22 cellular contexts compared by ENCODE assay signal in genomic region chr16:76201385-76201784, GRCh38.
DNase-seq lines count a peak whose midpoint lies in the region; TF ChIP-seq lines count a peak whose summit lies in the region.
"Had no signal": no experiment of that assay in that cellular context is flagged by ENCODE, and none has a peak within 500 bp of the region (broad histone marks: within the 10 kb centered on the region; RNA-seq: fewer than 3 reads in every experiment).

No MANE protein-coding gene starts in this region.

- peak overlapping the region; percentile 70 for H2AFZ ChIP-seq in neural progenitor cell (replicated peaks)

- no peaks in the 10 kb centered on the region for H3K36me3 Mint-ChIP-seq in neural progenitor cell
- H3K36me3 Mint-ChIP-seq in activated T-cell treated with anti-CD3 and anti-CD28 coated beads, Interleukin-2, amount 50 U/mL, for 24 hours (ENCODE audit: low read depth) = no peaks in the 10 kb centered on the region
- H3K36me3 Mint-ChIP-seq: CD4-positive, CD25-positive, alpha-beta regulatory T cell had no signal

- H3K4me2 ChIP-seq in neural progenitor cell = no peak overlapping the region
- H3K4me2 ChIP-seq: KMS-11 had no signal

- H3K36me3 ChIP-seq in neural progenitor cell (no peaks in the 10 kb centered on the region), BE2C (no peaks in the 10 kb centered on the region)
- H3K36me3 ChIP-seq: Peyer's patch, SJCRH30 had no signal

- TF ChIP-seq CTCF in epithelial cell of esophagus (IDR thresholded peaks at IDR 0.05; ENCODE audit: insufficient read depth, low read depth, low read length, missing control alignments) = no peak
- no peak for TF ChIP-seq CTCF in neural progenitor cell (IDR thresholded peaks at IDR 0.05)
- no peak for TF ChIP-seq CTCF in BE2C (IDR thresholded peaks at IDR 0.05; ENCODE audit: low read depth, low read length)

- peaks cover 3% of the 10 kb centered on the region for H3F3A ChIP-seq in neural progenitor cell (ENCODE audit: low read depth)

- H3K27me3 ChIP-seq in neural progenitor cell = no peaks in the 10 kb centered on the region
- H3K27me3 ChIP-seq in BE2C = no peaks in the 10 kb centered on the region
- H3K27me3 ChIP-seq: Peyer's patch, SJCRH30 had no signal

- H3K4me3 Mint-ChIP-seq in neural progenitor cell = no peak overlapping the region
- H3K4me3 Mint-ChIP-seq in activated T-cell treated with anti-CD3 and anti-CD28 coated beads, Interleukin-2, amount 50 U/mL, for 24 hours = no peak overlapping the region
- H3K4me3 Mint-ChIP-seq: B cell; CD4-positive, CD25-positive, alpha-beta regulatory T cell had no signal

- no peaks in the 10 kb centered on the region for H3K9me3 ChIP-seq in neural progenitor cell (ENCODE audit: low read depth)
- H3K9me3 ChIP-seq in BE2C = no peaks in the 10 kb centered on the region
- H3K9me3 ChIP-seq: Peyer's patch, SJCRH30 had no signal

- H3K9me3 Mint-ChIP-seq in neural progenitor cell = peaks cover 2% of the 10 kb centered on the region
- peaks cover 13% of the 10 kb centered on the region for H3K9me3 Mint-ChIP-seq in activated T-cell treated with anti-CD3 and anti-CD28 coated beads, Interleukin-2, amount 50 U/mL, for 24 hours

- peaks cover 3% of the 10 kb centered on the region for H3K27me3 Mint-ChIP-seq in neural progenitor cell (ENCODE audit: insufficient read depth, low read depth)
- H3K27me3 Mint-ChIP-seq in activated T-cell treated with anti-CD3 and anti-CD28 coated beads, Interleukin-2, amount 50 U/mL, for 24 hours = no peaks in the 10 kb centered on the region
- H3K27me3 Mint-ChIP-seq: B cell; CD4-positive, CD25-positive, alpha-beta regulatory T cell had no signal

- H3K27ac Mint-ChIP-seq in neural progenitor cell = no peak overlapping the region
- H3K27ac Mint-ChIP-seq in activated T-cell treated with anti-CD3 and anti-CD28 coated beads, Interleukin-2, amount 50 U/mL, for 24 hours = no peak overlapping the region
- H3K27ac Mint-ChIP-seq: B cell; CD4-positive, CD25-positive, alpha-beta regulatory T cell had no signal

- peaks cover 8% of the 10 kb centered on the region for H3K4me1 Mint-ChIP-seq in neural progenitor cell
- no peaks in the 10 kb centered on the region for H3K4me1 Mint-ChIP-seq in activated T-cell treated with anti-CD3 and anti-CD28 coated beads, Interleukin-2, amount 50 U/mL, for 24 hours (ENCODE audit: low read depth)
- H3K4me1 Mint-ChIP-seq: B cell; CD4-positive, CD25-positive, alpha-beta regulatory T cell had no signal

- no peaks in the 10 kb centered on the region for H4K20me1 ChIP-seq in neural progenitor cell (ENCODE audit: low read depth)

- no peaks in the 10 kb centered on the region for H3K79me2 ChIP-seq in neural progenitor cell (ENCODE audit: low read depth)

- H3K4me1 ChIP-seq in neural progenitor cell (peaks cover 19% of the 10 kb centered on the region), BE2C (no peaks in the 10 kb centered on the region)
- H3K4me1 ChIP-seq: Peyer's patch, SJCRH30 had no signal

- H3K27ac ChIP-seq in neural progenitor cell = no peak overlapping the region
- H3K27ac ChIP-seq: KMS-11, Peyer's patch, SJCRH30 had no signal

- H3K4me3 ChIP-seq in epithelial cell of esophagus (ENCODE audit: low read length) (no peak overlapping the region), neural progenitor cell (no peak overlapping the region), BE2C (ENCODE audit: low read depth, low read length) (no peak overlapping the region)
- H3K4me3 ChIP-seq: Peyer's patch, SJCRH30 had no signal

- no peak overlapping the region for H3K9ac ChIP-seq in neural progenitor cell
- H3K9ac ChIP-seq: KMS-11 had no signal

- DNase-seq in Daoy (ENCODE audit: low read depth) = peak; percentile 2
- DNase-seq in MV-4-11 (lab: John Stamatoyannopoulos, UW) = peak; percentile 57
- peak; percentile 72 for DNase-seq in epithelial cell of esophagus (ENCODE audit: low read depth)
- no peak for DNase-seq in neural progenitor cell (ENCODE audit: low spot score)
- no peak for DNase-seq in BE2C
- no peak for DNase-seq in HCEC 1CT
- DNase-seq in activated T-cell treated with anti-CD3 and anti-CD28 coated beads, Interleukin-2, amount 50 U/mL, for 24 hours = no peak
- DNase-seq: CD4-positive, CD25-positive, alpha-beta regulatory T cell; COR-L47; DMS 273 treated with DMSO at 0.1 percent for 48 hours; DND-41; H7; IMR-90; NCI-H1105 treated with DMSO at 0.1 percent for 48 hours; NCI-H2029 treated with DMSO at 0.1 percent for 48 hours; NCI-H226; NCI-H510A treated with DMSO at 0.1 percent for 48 hours; NCI-H748 treated with DMSO at 0.1 percent for 48 hours; Peyer's patch; SJCRH30 had no signal

Comparison
In these comparisons a context has a peak if more than half of its experiments do, and no peak if none do; other contexts are left out.
1. DNase-seq: peak in Daoy (single experiment), MV-4-11 (single experiment) and epithelial cell of esophagus (single experiment); none in neural progenitor cell (single experiment), BE2C (single experiment), HCEC 1CT (single experiment) and activated T-cell treated with anti-CD3 and anti-CD28 coated beads, Interleukin-2, amount 50 U/mL, for 24 hours (single experiment).